In the genomic region with DNA sequence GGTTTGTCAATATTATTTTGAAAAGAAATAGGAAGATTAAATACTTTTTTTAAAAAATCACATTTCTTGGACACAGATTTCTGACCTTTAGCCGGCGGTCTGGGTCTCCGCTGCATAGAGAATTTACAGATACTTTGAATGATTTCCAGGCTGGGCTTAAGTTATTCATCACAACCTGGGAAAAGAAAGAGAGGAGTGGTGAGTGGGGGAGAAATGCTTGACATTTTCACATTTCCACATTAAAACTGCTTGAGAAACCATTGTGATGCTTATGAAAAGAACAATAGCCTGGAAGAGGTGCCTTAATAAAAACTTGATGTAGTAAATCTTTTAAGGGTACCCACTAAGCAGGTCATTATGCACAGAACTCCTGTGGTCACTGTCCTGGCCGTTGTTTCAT, we compare ENCODE assay signal across 27 cellular contexts.
"Had no signal": no experiment of that assay in that cellular context is flagged by ENCODE, and none has a peak within 500 bp of the region (broad histone marks: within the 10 kb centered on the region; RNA-seq: fewer than 3 reads in every experiment).

No MANE protein-coding gene starts in this region.

- H3K4me1 Mint-ChIP-seq: immature natural killer cell; mesothelial cell of epicardium; naive B cell; natural killer cell; nephron progenitor cell; stimulated activated memory B cell treated with anti-CD40 and anti-IgM and Interleukin-4, amounts not matched to agents 10 μg/mL and 1 μg/mL and 100 μg/mL, for 72 hours; stimulated activated naive CD8-positive, alpha-beta T cell treated with anti-CD3 and anti-CD28 coated beads, Interleukin-15, amount 100 ng/mL, for 72 hours had no signal

- H3K27ac ChIP-seq: left ventricle myocardium inferior, neural progenitor cell, neutrophil, parathyroid adenoma, right atrium auricular region, right lobe of liver, tibial nerve, uterus had no signal

- H3K27me3 Mint-ChIP-seq: naive B cell; stimulated activated memory B cell treated with anti-CD40 and anti-IgM and Interleukin-4, amounts not matched to agents 10 μg/mL and 1 μg/mL and 100 μg/mL, for 72 hours had no signal

- H3K27ac Mint-ChIP-seq: immature natural killer cell; mesothelial cell of epicardium; naive B cell; natural killer cell; nephron progenitor cell; neural progenitor cell; stimulated activated memory B cell treated with anti-CD40 and anti-IgM and Interleukin-4, amounts not matched to agents 10 μg/mL and 1 μg/mL and 100 μg/mL, for 72 hours; stimulated activated naive CD8-positive, alpha-beta T cell treated with anti-CD3 and anti-CD28 coated beads, Interleukin-15, amount 100 ng/mL, for 72 hours; type B pancreatic cell had no signal

- H3K36me3 ChIP-seq: left ventricle myocardium inferior, neural progenitor cell, neutrophil, right atrium auricular region, right lobe of liver, tibial nerve, uterus had no signal

- DNase-seq: hippocampal formation; immature natural killer cell; islet precursor cell; left ventricle myocardium inferior; naive B cell; natural killer cell; nephron progenitor cell; occipital lobe; right lobe of liver; stimulated activated CD4-positive, alpha-beta T cell treated with anti-CD3 and anti-CD28 coated beads, Interleukin-1b, Interleukin-23, amount 100 ng/mL, for 48 hours; stimulated activated CD4-positive, alpha-beta T cell treated with anti-CD3 and anti-CD28 coated beads, Interleukin-2, amount 100 ng/mL, for 48 hours; stimulated activated CD4-positive, alpha-beta T cell treated with anti-CD3 and anti-CD28 coated beads, Interleukin-4, amount 100 ng/mL, for 4 hours; stimulated activated CD8-positive, alpha-beta memory T cell treated with anti-CD3 and anti-CD28 coated beads, Interleukin-4, amount 100 ng/mL, for 48 hours; stimulated activated naive CD4-positive, alpha-beta T cell treated with Interleukin-2 at 50 U/mL for 16 hours; stimulated activated naive CD8-positive, alpha-beta T cell treated with anti-CD3 and anti-CD28 coated beads, Interleukin-15, amount 100 ng/mL, for 72 hours; substantia nigra; uterus had no signal

- H3K4me1 ChIP-seq: left ventricle myocardium inferior, neural progenitor cell, parathyroid adenoma, right atrium auricular region, right lobe of liver, tibial nerve, uterus had no signal

- H3K79me2 ChIP-seq: parathyroid adenoma had no signal

- ATAC-seq: natural killer cell; right lobe of liver; stimulated activated naive CD8-positive, alpha-beta T cell treated with anti-CD3 and anti-CD28 coated beads, Interleukin-15, amount 100 ng/mL, for 72 hours had no signal

- H2AFZ ChIP-seq: neural progenitor cell, parathyroid adenoma had no signal

- H3K4me3 Mint-ChIP-seq: immature natural killer cell; mesothelial cell of epicardium; naive B cell; natural killer cell; nephron progenitor cell; neural progenitor cell; stimulated activated memory B cell treated with anti-CD40 and anti-IgM and Interleukin-4, amounts not matched to agents 10 μg/mL and 1 μg/mL and 100 μg/mL, for 72 hours; stimulated activated naive CD8-positive, alpha-beta T cell treated with anti-CD3 and anti-CD28 coated beads, Interleukin-15, amount 100 ng/mL, for 72 hours; type B pancreatic cell had no signal

- H3K4me3 ChIP-seq: left ventricle myocardium inferior, lung, neural progenitor cell, right atrium auricular region, right lobe of liver, smooth muscle cell, tibial nerve, uterus had no signal

- H3K27me3 ChIP-seq: neural progenitor cell, neutrophil, right atrium auricular region, right lobe of liver, tibial nerve, uterus had no signal

- H3K9me3 ChIP-seq: left ventricle myocardium inferior, neutrophil, right atrium auricular region, right lobe of liver, tibial nerve, uterus had no signal

- H3K36me3 Mint-ChIP-seq: immature natural killer cell; mesothelial cell of epicardium; naive B cell; natural killer cell; neural progenitor cell; stimulated activated memory B cell treated with anti-CD40 and anti-IgM and Interleukin-4, amounts not matched to agents 10 μg/mL and 1 μg/mL and 100 μg/mL, for 72 hours; type B pancreatic cell had no signal

- H3K9ac ChIP-seq: neural progenitor cell, parathyroid adenoma had no signal

- H3K9me3 Mint-ChIP-seq: mesothelial cell of epicardium; nephron progenitor cell; stimulated activated memory B cell treated with anti-CD40 and anti-IgM and Interleukin-4, amounts not matched to agents 10 μg/mL and 1 μg/mL and 100 μg/mL, for 72 hours; stimulated activated naive CD8-positive, alpha-beta T cell treated with anti-CD3 and anti-CD28 coated beads, Interleukin-15, amount 100 ng/mL, for 72 hours; type B pancreatic cell had no signal

- H3K4me2 ChIP-seq: neural progenitor cell, smooth muscle cell had no signal
